2 cellular contexts compared by ENCODE assay signal in genomic region chr16:70402916-70403659, GRCh38.
TF ChIP-seq lines count a peak whose summit lies in the region.

No MANE protein-coding gene starts in this region.

TF ChIP-seq in WTC11, 78 proteins besides CTCF, POLR2A, EP300 and RAD21:
- TF ChIP-seq ATF6 (CRISPR knock-in tag; IDR thresholded peaks at IDR 0.05): no peak
- TF ChIP-seq ATF1 (CRISPR knock-in tag; IDR thresholded peaks at IDR 0.05): no peak
- peak; percentile 52; the same call in 1 of the 2 replicates for TF ChIP-seq GABPB1 (CRISPR knock-in tag; IDR thresholded peaks at IDR 0.05)
- TF ChIP-seq ZNF121 (CRISPR knock-in tag; IDR thresholded peaks at IDR 0.05): peak; percentile 88
TF ChIP-seq in WTC11: peak in this region for 2.

TF ChIP-seq in HepG2, 621 proteins besides CTCF, POLR2A, EP300 and RAD21:
- TF ChIP-seq CBX5 (CRISPR knock-in tag; IDR thresholded peaks at IDR 0.05; ENCODE audit: borderline replicate concordance) (no peak), ZMYM3 (CRISPR knock-in tag; IDR thresholded peaks at IDR 0.05) (0 out of 2 replicates have a peak, but pooled peaks have one; percentile 40), FOXP4 (CRISPR knock-in tag; IDR thresholded peaks at IDR 0.05) (no peak), ARID5B (CRISPR knock-in tag; IDR thresholded peaks at IDR 0.05) (peak; percentile 31; the same call in 1 of the 2 replicates), ATF4 (CRISPR knock-in tag; IDR thresholded peaks at IDR 0.05) (peak in 1 of 2 experiments; percentile 58; a peak in 1 of 4 replicates), ZNF333 (CRISPR knock-in tag; IDR thresholded peaks at IDR 0.05; ENCODE audit: borderline replicate concordance) (no peak), GATAD2A (CRISPR knock-in tag; IDR thresholded peaks at IDR 0.05) (peak; percentile 52; the same call in 1 of the 2 replicates), SMC3 (IDR thresholded peaks at IDR 0.05; ENCODE audit: low read length) (peak; percentile 21; the same call in 1 of the 2 replicates), ZNF644 (CRISPR knock-in tag; IDR thresholded peaks at IDR 0.05; ENCODE audit: low read depth) (peak; percentile 77; the same call in 1 of the 2 replicates), ZNF788 (CRISPR knock-in tag; IDR thresholded peaks at IDR 0.05; ENCODE audit: borderline replicate concordance) (0 out of 2 replicates have a peak, but pooled peaks have one; percentile 19), ZNF251 (CRISPR knock-in tag; IDR thresholded peaks at IDR 0.05) (no peak), ZNF121 (CRISPR knock-in tag; IDR thresholded peaks at IDR 0.05) (peak; percentile 92), THAP11 (CRISPR knock-in tag; IDR thresholded peaks at IDR 0.05) (0 out of 2 replicates have a peak, but pooled peaks have one; percentile 34), CEBPB (IDR thresholded peaks at IDR 0.05; ENCODE audit: borderline replicate concordance, low read depth, low read length) (peak; percentile 100), PATZ1 (CRISPR knock-in tag; IDR thresholded peaks at IDR 0.05) (0 out of 2 replicates have a peak, but pooled peaks have one; percentile 32), KDM5B (CRISPR knock-in tag; IDR thresholded peaks at IDR 0.05; ENCODE audit: borderline replicate concordance) (0 out of 2 replicates have a peak, but pooled peaks have one; percentile 26), KAT8 (CRISPR knock-in tag; IDR thresholded peaks at IDR 0.05) (peak; percentile 23; the same call in 1 of the 2 replicates), SAP130 (CRISPR knock-in tag; IDR thresholded peaks at IDR 0.05; ENCODE audit: low read depth) (0 out of 2 replicates have a peak, but pooled peaks have one; percentile 21), TFAP4 (IDR thresholded peaks at IDR 0.05; ENCODE audit: borderline replicate concordance, low read depth) (peak; percentile 40; the same call in 1 of the 2 replicates), ZNF331 (CRISPR knock-in tag; IDR thresholded peaks at IDR 0.05) (no peak), CEBPG (CRISPR knock-in tag; IDR thresholded peaks at IDR 0.05) (peak; percentile 98)
TF ChIP-seq in HepG2: peak in this region for 16.
